In the genomic region with DNA sequence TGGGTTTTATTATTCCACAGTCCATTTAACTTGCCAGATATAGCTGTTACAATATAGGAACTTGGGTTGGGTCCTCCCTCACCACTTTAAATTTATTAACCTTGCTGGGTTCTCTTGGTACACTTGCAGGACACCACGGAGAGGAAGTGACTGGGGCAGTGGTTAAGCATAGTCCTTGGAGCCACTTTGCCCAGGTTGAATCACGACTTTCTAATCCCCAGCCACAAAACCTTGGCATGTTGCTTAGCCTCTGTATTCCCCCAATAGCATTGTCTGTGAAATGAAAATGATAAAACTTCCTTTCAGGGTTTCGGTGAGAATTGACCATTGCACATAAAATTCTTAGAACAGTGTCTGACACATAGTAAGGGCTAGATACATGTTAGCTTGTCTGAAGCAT, we compare ENCODE assay signal across 2 cellular contexts.
TF ChIP-seq lines count a peak whose summit lies in the region.

No MANE protein-coding gene starts in this region.

TF ChIP-seq in A549, 52 proteins besides CTCF, POLR2A, EP300 and RAD21:
- TF ChIP-seq MAZ (IDR thresholded peaks at IDR 0.05; ENCODE audit: borderline replicate concordance, low read depth, low read length) = no peak
- TF ChIP-seq, protein P1, sequence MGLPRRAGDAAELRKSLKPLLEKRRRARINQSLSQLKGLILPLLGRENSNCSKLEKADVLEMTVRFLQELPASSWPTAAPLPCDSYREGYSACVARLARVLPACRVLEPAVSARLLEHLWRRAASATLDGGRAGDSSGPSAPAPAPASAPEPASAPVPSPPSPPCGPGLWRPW (IDR thresholded peaks at IDR 0.05) = no peak
- TF ChIP-seq KDM5A (IDR thresholded peaks at IDR 0.05) = no peak
- no peak for TF ChIP-seq RNF2 (IDR thresholded peaks at IDR 0.05; ENCODE audit: borderline replicate concordance, low read depth)
- TF ChIP-seq JUN (IDR thresholded peaks at IDR 0.05) = no peak
- no peak for TF ChIP-seq RFX5 (IDR thresholded peaks at IDR 0.05)
- TF ChIP-seq HOXB13 (CRISPR knock-in tag; IDR thresholded peaks at IDR 0.05; ENCODE audit: low read depth) = no peak

TF ChIP-seq in IMR-90, 13 proteins besides CTCF, POLR2A, EP300 and RAD21:
- no peak for TF ChIP-seq CHD1 (IDR thresholded peaks at IDR 0.05; ENCODE audit: low read depth, low read length)
- TF ChIP-seq BHLHE40 (IDR thresholded peaks at IDR 0.05; ENCODE audit: low read depth, low read length) = no peak
- TF ChIP-seq MAFK (IDR thresholded peaks at IDR 0.05; ENCODE audit: low read depth, low read length) = no peak
- TF ChIP-seq FOS (IDR thresholded peaks at IDR 0.05; ENCODE audit: low read depth, low read length) = no peak
- TF ChIP-seq, protein P2, sequence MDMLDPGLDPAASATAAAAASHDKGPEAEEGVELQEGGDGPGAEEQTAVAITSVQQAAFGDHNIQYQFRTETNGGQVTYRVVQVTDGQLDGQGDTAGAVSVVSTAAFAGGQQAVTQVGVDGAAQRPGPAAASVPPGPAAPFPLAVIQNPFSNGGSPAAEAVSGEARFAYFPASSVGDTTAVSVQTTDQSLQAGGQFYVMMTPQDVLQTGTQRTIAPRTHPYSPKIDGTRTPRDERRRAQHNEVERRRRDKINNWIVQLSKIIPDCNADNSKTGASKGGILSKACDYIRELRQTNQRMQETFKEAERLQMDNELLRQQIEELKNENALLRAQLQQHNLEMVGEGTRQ (IDR thresholded peaks at IDR 0.05; ENCODE audit: low read depth, low read length) = no peak
- TF ChIP-seq RFX5 (IDR thresholded peaks at IDR 0.05; ENCODE audit: low read depth, low read length) = no peak
